In genomic region chr12:132061197-132061596, GRCh38 we compare ENCODE assay signal across 23 cellular contexts.
DNase-seq lines count a peak whose midpoint lies in the region; ATAC-seq and TF ChIP-seq lines count a peak whose summit lies in the region.
"Had no signal": no experiment of that assay in that cellular context is flagged by ENCODE, and none has a peak within 500 bp of the region (broad histone marks: within the 10 kb centered on the region; RNA-seq: fewer than 3 reads in every experiment).

No MANE protein-coding gene starts in this region.

- H3K79me1 ChIP-seq in H9 (ENCODE audit: insufficient read depth, low read depth, low read length, poor library complexity, severe bottlenecking), result no peaks in the 10 kb centered on the region

- no peak overlapping the region for H3K18ac ChIP-seq in H9 (ENCODE audit: insufficient read length, low read depth, low read length)

- H3K4me1 Mint-ChIP-seq in H9 (no peaks in the 10 kb centered on the region), endothelial cell (ENCODE audit: unreplicated experiment) (peaks cover 11% of the 10 kb centered on the region), progenitor cell of endocrine pancreas (ENCODE audit: low read depth) (peaks cover 16% of the 10 kb centered on the region)
- H3K4me1 Mint-ChIP-seq in activated naive CD4-positive, alpha-beta T cell treated with anti-CD3 and anti-CD28 coated beads, Interleukin-2, amount 10 ng/mL, durations not matched to agents 7 days and 5 days, result peaks cover 20% of the 10 kb centered on the region

- H4K20me1 ChIP-seq in H9 (ENCODE audit: control insufficient read depth, insufficient read depth, insufficient read length), result no peaks in the 10 kb centered on the region

- intact Hi-C loops in testis (cut with DNase I; ENCODE audit: low total_unique reads), result loop anchor here (10.0 kb wide), 1 partner anchor 1166 kb away; no protein-coding TSS in a partner anchor

- H4K8ac ChIP-seq in H9 (replicated peaks; ENCODE audit: insufficient read length, low read depth, low read length), result no peak overlapping the region

- H2BK15ac ChIP-seq in H9 (ENCODE audit: low read depth, low read length), result no peak overlapping the region

- no CpG with 5 or more reads among the region's 7 CpGs for WGBS in H9 (ENCODE audit: extremely low coverage, insufficient read length, low lambda C conversion rate)
- WGBS in testis, 2 donors, result 81 to 90% methylated on average over 7 of the region's 7 CpGs

- no peaks in the 10 kb centered on the region for H3K79me2 ChIP-seq in H9 (ENCODE audit: insufficient read depth, low read length)

- H4K5ac ChIP-seq in H9 (ENCODE audit: insufficient read length, low read depth, low read length), result no peak overlapping the region

- no peak overlapping the region for H3K14ac ChIP-seq in H9 (ENCODE audit: insufficient read depth, low read length)

- H2AFZ ChIP-seq in H9 (ENCODE audit: low read length), result no peak overlapping the region

- no peaks in the 10 kb centered on the region for H3K9me3 ChIP-seq in H9 (ENCODE audit: control insufficient read depth, low read depth, low read length)
- no peaks in the 10 kb centered on the region for H3K9me3 ChIP-seq in testis
- H3K9me3 ChIP-seq: MG63 had no signal

- H3K4me1 ChIP-seq in H9 (ENCODE audit: insufficient read depth, low read length) (no peaks in the 10 kb centered on the region), testis (no peaks in the 10 kb centered on the region)

- H4K91ac ChIP-seq in H9 (ENCODE audit: insufficient read length, low read depth, low read length), result no peak overlapping the region

- no peak overlapping the region for H2BK120ac ChIP-seq in H9 (ENCODE audit: low read depth, low read length, poor library complexity, severe bottlenecking)

- CTCF ChIA-PET in activated naive CD4-positive, alpha-beta T cell treated with anti-CD3 and anti-CD28 coated beads, Interleukin-2, amount 10 ng/mL, durations not matched to agents 7 days and 5 days (lab: Charles Lee), result no interaction called here

- H3K27me3 Mint-ChIP-seq in H9 (ENCODE audit: low read depth) (no peaks in the 10 kb centered on the region), endothelial cell (ENCODE audit: unreplicated experiment) (peaks cover 11% of the 10 kb centered on the region), progenitor cell of endocrine pancreas (no peaks in the 10 kb centered on the region)
- no peaks in the 10 kb centered on the region for H3K27me3 Mint-ChIP-seq in activated naive CD4-positive, alpha-beta T cell treated with anti-CD3 and anti-CD28 coated beads, Interleukin-2, amount 10 ng/mL, durations not matched to agents 7 days and 5 days
- H3K27me3 Mint-ChIP-seq: activated CD4-positive, alpha-beta memory T cell treated with anti-CD3 and anti-CD28 coated beads, Interleukin-2, amount 10 ng/mL, durations not matched to agents 7 days and 5 days; type B pancreatic cell had no signal

- ATAC-seq in GM21737 (IDR thresholded peaks at IDR 0.05; ENCODE audit: unreplicated experiment), result no peak
- ATAC-seq: activated CD4-positive, CD25-positive, alpha-beta regulatory T cell treated with anti-CD3 and anti-CD28 coated beads, Interleukin-2, amount 50 U/mL, for 24 hours; left lobe of liver; Panc1 had no signal

- H3K4me3 Mint-ChIP-seq in H9 (no peak overlapping the region; a peak in 1 of 5 replicates), endothelial cell (ENCODE audit: unreplicated experiment) (peak overlapping the region; percentile 14), progenitor cell of endocrine pancreas (ENCODE audit: low read depth) (no peak overlapping the region)
- H3K4me3 Mint-ChIP-seq in activated naive CD4-positive, alpha-beta T cell treated with anti-CD3 and anti-CD28 coated beads, Interleukin-2, amount 10 ng/mL, durations not matched to agents 7 days and 5 days, result no peak overlapping the region
- H3K4me3 Mint-ChIP-seq: activated CD4-positive, alpha-beta memory T cell treated with anti-CD3 and anti-CD28 coated beads, Interleukin-2, amount 10 ng/mL, durations not matched to agents 7 days and 5 days; type B pancreatic cell had no signal

- no peak for TF ChIP-seq POLR2A in testis (IDR thresholded peaks at IDR 0.05)

- no peak overlapping the region for H3K56ac ChIP-seq in H9 (ENCODE audit: insufficient read length, low read depth, low read length)

- H3K27me3 ChIP-seq in H9 (ENCODE audit: insufficient read depth, low read length) (no peaks in the 10 kb centered on the region), testis (no peaks in the 10 kb centered on the region)
- H3K27me3 ChIP-seq: MG63 had no signal

- H3T11ph ChIP-seq in H9 (ENCODE audit: low read length), result no peak overlapping the region

- H3K27ac ChIP-seq in H9 (ENCODE audit: insufficient read length, low read depth, low read length) (no peak overlapping the region), testis (no peak overlapping the region)
- H3K27ac ChIP-seq: epithelial cell of prostate, skin epidermis had no signal

- no peak overlapping the region for H3K4me2 ChIP-seq in H9 (ENCODE audit: insufficient read depth, insufficient read length, low read length)

- H3K4ac ChIP-seq in H9 (ENCODE audit: low read depth, low read length), result no peak overlapping the region

- H2BK20ac ChIP-seq in H9 (ENCODE audit: low read depth, low read length, poor library complexity, severe bottlenecking), result no peak overlapping the region

- no peaks in the 10 kb centered on the region for H3K9me3 Mint-ChIP-seq in H9
- no peaks in the 10 kb centered on the region for H3K9me3 Mint-ChIP-seq in endothelial cell (ENCODE audit: unreplicated experiment)
- H3K9me3 Mint-ChIP-seq in progenitor cell of endocrine pancreas (ENCODE audit: low read depth), result no peaks in the 10 kb centered on the region
- no peaks in the 10 kb centered on the region for H3K9me3 Mint-ChIP-seq in activated naive CD4-positive, alpha-beta T cell treated with anti-CD3 and anti-CD28 coated beads, Interleukin-2, amount 10 ng/mL, durations not matched to agents 7 days and 5 days
- H3K9me3 Mint-ChIP-seq: activated CD4-positive, alpha-beta memory T cell treated with anti-CD3 and anti-CD28 coated beads, Interleukin-2, amount 10 ng/mL, durations not matched to agents 7 days and 5 days; type B pancreatic cell had no signal

- no peak overlapping the region for H2AK5ac ChIP-seq in H9 (ENCODE audit: insufficient read length, low read length)

- H3K27ac Mint-ChIP-seq in H9 (peak overlapping the region in 2 of 3 experiments; percentile 10 to 30; a peak in 3 of 7 replicates), endothelial cell (ENCODE audit: unreplicated experiment) (peak overlapping the region; percentile 62), progenitor cell of endocrine pancreas (peak overlapping the region; percentile 10)
- H3K27ac Mint-ChIP-seq in activated naive CD4-positive, alpha-beta T cell treated with anti-CD3 and anti-CD28 coated beads, Interleukin-2, amount 10 ng/mL, durations not matched to agents 7 days and 5 days, result no peak overlapping the region
- H3K27ac Mint-ChIP-seq: activated CD4-positive, alpha-beta memory T cell treated with anti-CD3 and anti-CD28 coated beads, Interleukin-2, amount 10 ng/mL, durations not matched to agents 7 days and 5 days; type B pancreatic cell had no signal

- H3K4me3 ChIP-seq in AG10803 (ENCODE audit: low read length) (no peak overlapping the region), testis (no peak overlapping the region)
- H3K4me3 ChIP-seq: MG63, skin epidermis had no signal

- no peak overlapping the region for H3K9ac ChIP-seq in H9 (ENCODE audit: extremely low read depth, insufficient read length, low read length)

- H3K36me3 Mint-ChIP-seq in H9 (ENCODE audit: insufficient read depth in 1 of 3, low read depth in 3 of 3), result peaks cover 29 to 77% (median 64%) of the 10 kb centered on the region in 3 experiments
- H3K36me3 Mint-ChIP-seq in endothelial cell (ENCODE audit: low read depth, unreplicated experiment), result peaks cover 57% of the 10 kb centered on the region
- peaks cover 14% of the 10 kb centered on the region for H3K36me3 Mint-ChIP-seq in progenitor cell of endocrine pancreas (ENCODE audit: insufficient read depth)
- H3K36me3 Mint-ChIP-seq in activated naive CD4-positive, alpha-beta T cell treated with anti-CD3 and anti-CD28 coated beads, Interleukin-2, amount 10 ng/mL, durations not matched to agents 7 days and 5 days, result peaks cover 42% of the 10 kb centered on the region

- no peak overlapping the region for H3K23ac ChIP-seq in H9 (ENCODE audit: insufficient read length, low read depth, low read length)

- H3K36me3 ChIP-seq in testis (ENCODE audit: low read depth, missing control alignments), result no peaks in the 10 kb centered on the region

- TF ChIP-seq CTCF in AG10803 (conservative IDR thresholded peaks at IDR 0.05; ENCODE audit: low read length) (no peak), H9 (conservative IDR thresholded peaks at IDR 0.05) (no peak), endothelial cell (IDR thresholded peaks at IDR 0.05; ENCODE audit: unreplicated experiment) (no peak), progenitor cell of endocrine pancreas (IDR thresholded peaks at IDR 0.05; ENCODE audit: unreplicated experiment) (no peak), testis (IDR thresholded peaks at IDR 0.05) (no peak)

- H3K23me2 ChIP-seq in H9 (ENCODE audit: insufficient read length, low read depth, low read length, poor library complexity, severe bottlenecking), result no peaks in the 10 kb centered on the region

- DNase-seq in AG10803 (ENCODE audit: low read depth) (peak; percentile 25), H9 (no peak), endothelial cell (ENCODE audit: low spot score) (no peak), progenitor cell of endocrine pancreas (ENCODE audit: low spot score, unreplicated experiment) (no peak), testis (no peak)
- no peak for DNase-seq in activated CD8-positive, alpha-beta memory T cell treated with anti-CD3 and anti-CD28 coated beads, Interleukin-2, amount 50 U/mL, for 4 hours
- DNase-seq in activated naive CD4-positive, alpha-beta T cell treated with anti-CD3 and anti-CD28 coated beads, Interleukin-2, amount 10 ng/mL, durations not matched to agents 7 days and 5 days, result no peak
- DNase-seq: activated CD4-positive, alpha-beta memory T cell treated with anti-CD3 and anti-CD28 coated beads, Interleukin-2, amount 10 ng/mL, durations not matched to agents 7 days and 5 days; foreskin fibroblast; KBM-7; mesenchymal stem cell; MG63; NCI-H1105 treated with DMSO at 0.1 percent for 48 hours; NCI-H2029; NCI-H526; occipital lobe had no signal

- no peak overlapping the region for H2BK5ac ChIP-seq in H9 (ENCODE audit: insufficient read length, low read length)

- H2BK12ac ChIP-seq in H9 (ENCODE audit: insufficient read length, low read depth, low read length), result no peak overlapping the region
